ENCODE assay signal across 18 cellular contexts in genomic region chr15:93236924-93237323, GRCh38.
A peak's percentile ranks its signal among the peaks of the same experiment; 100 is the strongest.
DNase-seq lines count a peak whose midpoint lies in the region; ATAC-seq, FAIRE-seq and TF ChIP-seq lines count a peak whose summit lies in the region.
"Had no signal": no experiment of that assay in that cellular context is flagged by ENCODE, and none has a peak within 500 bp of the region (broad histone marks: within the 10 kb centered on the region; RNA-seq: fewer than 3 reads in every experiment).

No MANE protein-coding gene starts in this region.

- H4K20me1 ChIP-seq in neural progenitor cell (ENCODE audit: low read depth), result no peaks in the 10 kb centered on the region
- H4K20me1 ChIP-seq: BLaER1 had no signal

- WGBS in A549 (ENCODE audit: missing lambda C conversion rate), result 65% methylated on average over 3 of the region's 3 CpGs

- H3K9me3 ChIP-seq in A549 (no peaks in the 10 kb centered on the region), KOPT-K1 (ENCODE audit: insufficient read depth, low read length, poor library complexity, severe bottlenecking) (no peaks in the 10 kb centered on the region), neural progenitor cell (ENCODE audit: low read depth) (no peaks in the 10 kb centered on the region), left lung (no peaks in the 10 kb centered on the region)
- H3K9me3 ChIP-seq: HAP-1 had no signal

- H3K36me3 ChIP-seq in KOPT-K1 (ENCODE audit: insufficient read depth, low read length) (no peaks in the 10 kb centered on the region), neural progenitor cell (no peaks in the 10 kb centered on the region), left lung (no peaks in the 10 kb centered on the region)
- H3K36me3 ChIP-seq: BLaER1, HAP-1 had no signal

- no peak overlapping the region for H3K4me3 ChIP-seq in A549
- no peak overlapping the region for H3K4me3 ChIP-seq in neural progenitor cell
- no peak overlapping the region for H3K4me3 ChIP-seq in left lung
- H3K4me3 ChIP-seq: BLaER1, GM12878, HAP-1 had no signal

- no peaks in the 10 kb centered on the region for H3K9me3 Mint-ChIP-seq in activated T-helper 17 cell treated with anti-CD3 and anti-CD28 coated beads, Interleukin-2, amount 50 U/mL, for 72 hours
- H3K9me3 Mint-ChIP-seq in neural progenitor cell, result peaks cover 12% of the 10 kb centered on the region
- H3K9me3 Mint-ChIP-seq: CD8-positive, alpha-beta T cell had no signal

- no peak overlapping the region for H3K27ac Mint-ChIP-seq in activated T-helper 17 cell treated with anti-CD3 and anti-CD28 coated beads, Interleukin-2, amount 50 U/mL, for 72 hours
- H3K27ac Mint-ChIP-seq in neural progenitor cell, result no peak overlapping the region
- H3K27ac Mint-ChIP-seq: CD8-positive, alpha-beta T cell had no signal

- H3K4me1 ChIP-seq in A549, result 0 out of 3 replicates have a peak, but pooled peaks cover 5% of the 10 kb centered on the region
- peaks cover 49% of the 10 kb centered on the region for H3K4me1 ChIP-seq in neural progenitor cell
- no peaks in the 10 kb centered on the region for H3K4me1 ChIP-seq in left lung
- H3K4me1 ChIP-seq: HAP-1 had no signal

- peak; percentile 46 for FAIRE-seq in A549 (lab: Jason Lieb, UNC)
- no peak for FAIRE-seq in RCC 7860 (lab: Jason Lieb, UNC)
- FAIRE-seq: GM12878, GM19239 had no signal

- peaks cover 33% of the 10 kb centered on the region for H3K27me3 Mint-ChIP-seq in activated T-helper 17 cell treated with anti-CD3 and anti-CD28 coated beads, Interleukin-2, amount 50 U/mL, for 72 hours
- H3K27me3 Mint-ChIP-seq in neural progenitor cell (ENCODE audit: insufficient read depth, low read depth), result peaks cover 2% of the 10 kb centered on the region

- intact Hi-C loops in left lung (cut with DNase I), result no loop called here

- peak overlapping the region; percentile 72 for H3K4me3 Mint-ChIP-seq in activated T-helper 17 cell treated with anti-CD3 and anti-CD28 coated beads, Interleukin-2, amount 50 U/mL, for 72 hours
- H3K4me3 Mint-ChIP-seq in neural progenitor cell, result no peak overlapping the region

- H3F3A ChIP-seq in neural progenitor cell (ENCODE audit: low read depth), result peaks cover 51% of the 10 kb centered on the region

- POLR2A ChIA-PET in A549 (lab: Yijun Ruan, JAX), result no interaction called here

- no peak for TF ChIP-seq EP300 in A549 (IDR thresholded peaks at IDR 0.05)

- CTCF ChIA-PET in A549 (lab: Yijun Ruan, JAX), result interaction anchor here (1.2 kb wide), 1 partner anchor 35 kb away, joined by 3 read pairs; no protein-coding TSS in a partner anchor

- no peak for TF ChIP-seq POLR2A in A549 (IDR thresholded peaks at IDR 0.05; ENCODE audit: low read length)

- H2AFZ ChIP-seq in neural progenitor cell (replicated peaks), result no peak overlapping the region

- no peaks in the 10 kb centered on the region for H3K36me3 Mint-ChIP-seq in activated T-helper 17 cell treated with anti-CD3 and anti-CD28 coated beads, Interleukin-2, amount 50 U/mL, for 72 hours (ENCODE audit: low read depth)
- H3K36me3 Mint-ChIP-seq in neural progenitor cell, result peaks cover 6% of the 10 kb centered on the region
- H3K36me3 Mint-ChIP-seq: CD8-positive, alpha-beta T cell had no signal

- H3K27ac ChIP-seq in A549 (no peak overlapping the region), KOPT-K1 (ENCODE audit: low read depth, low read length, poor library complexity, severe bottlenecking) (peak overlapping the region; percentile 78), neural progenitor cell (peak overlapping the region; percentile 91), left lung (peak overlapping the region in 1 of 2 donors; percentile 88)
- H3K27ac ChIP-seq: 22Rv1, BLaER1 had no signal

- no peak overlapping the region for H3K9ac ChIP-seq in neural progenitor cell
- H3K9ac ChIP-seq: BLaER1 had no signal

- TF ChIP-seq CTCF in A549 (IDR thresholded peaks at IDR 0.05) (no peak), neural progenitor cell (IDR thresholded peaks at IDR 0.05) (no peak), left lung (IDR thresholded peaks at IDR 0.05) (no peak)

- H3K79me2 ChIP-seq in neural progenitor cell (ENCODE audit: low read depth), result no peaks in the 10 kb centered on the region

- no peaks in the 10 kb centered on the region for H3K27me3 ChIP-seq in neural progenitor cell
- H3K27me3 ChIP-seq in left lung, result no peaks in the 10 kb centered on the region
- H3K27me3 ChIP-seq: BLaER1 had no signal

- DNase-seq in A549 (ENCODE audit: low read depth in 1 of 2, low spot score in 1 of 2), result no peak
- DNase-seq in neural progenitor cell (ENCODE audit: low spot score), result peak; percentile 64
- no peak for DNase-seq in RCC 7860 (ENCODE audit: low spot score)
- DNase-seq in left lung, result no peak
- DNase-seq: Calu3, DMS 273 treated with DMSO at 0.1 percent for 48 hours, DMS53, EL had no signal

- H3K4me2 ChIP-seq in A549 (no peak overlapping the region), neural progenitor cell (peak overlapping the region; percentile 45)
- H3K4me2 ChIP-seq: BLaER1 had no signal

- peaks cover 7% of the 10 kb centered on the region for H3K4me1 Mint-ChIP-seq in activated T-helper 17 cell treated with anti-CD3 and anti-CD28 coated beads, Interleukin-2, amount 50 U/mL, for 72 hours
- no peaks in the 10 kb centered on the region for H3K4me1 Mint-ChIP-seq in neural progenitor cell

- ATAC-seq in A549 (no peak), HG03159 (IDR thresholded peaks at IDR 0.05; ENCODE audit: unreplicated experiment) (no peak), left lung (no peak)
- no peak for ATAC-seq in activated T-helper 17 cell treated with anti-CD3 and anti-CD28 coated beads, Interleukin-2, amount 50 U/mL, for 72 hours (replicated peaks)
- no peak for ATAC-seq in activated CD4-positive, CD25-positive, alpha-beta regulatory T cell treated with anti-CD3 and anti-CD28 coated beads, Interleukin-2, amount 50 U/mL, for 24 hours
- ATAC-seq: CD8-positive, alpha-beta T cell; GM12878 had no signal

- no peak for TF ChIP-seq RAD21 in A549 (conservative IDR thresholded peaks at IDR 0.05 in 1 of 2, IDR thresholded peaks at IDR 0.05 in 1 of 2)

TF ChIP-seq in A549, 52 proteins besides CTCF, POLR2A, EP300 and RAD21 (continues in another document):
- TF ChIP-seq RCOR1 (IDR thresholded peaks at IDR 0.05; ENCODE audit: low read depth, low read length), result no peak
- TF ChIP-seq EHF (CRISPR knock-in tag; IDR thresholded peaks at IDR 0.05), result no peak
- no peak for TF ChIP-seq MAX (IDR thresholded peaks at IDR 0.05)
- no peak for TF ChIP-seq HMGXB4 (CRISPR knock-in tag; IDR thresholded peaks at IDR 0.05; ENCODE audit: borderline replicate concordance)
- no peak for TF ChIP-seq ESRRA (IDR thresholded peaks at IDR 0.05; ENCODE audit: borderline replicate concordance, low read length)
- TF ChIP-seq SREBF2 (IDR thresholded peaks at IDR 0.05), result no peak
- TF ChIP-seq NPAS2 (CRISPR knock-in tag; IDR thresholded peaks at IDR 0.05; ENCODE audit: borderline replicate concordance), result no peak
- TF ChIP-seq BCL3 (IDR thresholded peaks at IDR 0.05), result no peak
- TF ChIP-seq MAFK (IDR thresholded peaks at IDR 0.05; ENCODE audit: partially characterized antibody), result no peak
- TF ChIP-seq ELK1 (IDR thresholded peaks at IDR 0.05; ENCODE audit: low read depth, low read length), result no peak

Comparison
In these comparisons a context has a peak if more than half of its experiments do, and no peak if none do; other contexts are left out.
1. H3K27ac ChIP-seq: peak in KOPT-K1 (single experiment) and neural progenitor cell (single experiment); none in A549 (0 of 2).